Comparison of ENCODE assay signal across 11 cellular contexts in the genomic region with DNA sequence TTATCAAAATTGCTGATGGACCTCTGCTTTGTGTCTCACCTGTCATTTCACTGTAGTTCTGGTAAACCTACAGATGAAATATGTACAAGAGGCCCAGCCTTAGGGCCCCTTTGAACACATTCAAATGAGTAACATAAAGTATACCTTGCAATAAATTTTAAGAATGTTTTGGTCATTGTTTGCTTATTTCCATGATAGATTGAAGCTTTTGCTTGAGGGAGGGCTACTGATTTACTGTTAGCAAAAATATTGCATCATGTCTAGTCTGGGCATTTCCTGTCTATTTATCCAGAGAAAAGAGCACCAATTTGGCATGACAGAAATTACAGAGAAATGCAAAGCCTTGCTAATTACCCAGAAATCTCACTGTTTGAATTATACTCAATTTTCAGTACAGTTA.
"Had no signal": no experiment of that assay in that cellular context is flagged by ENCODE, and none has a peak within 500 bp of the region (broad histone marks: within the 10 kb centered on the region; RNA-seq: fewer than 3 reads in every experiment).

No MANE protein-coding gene starts in this region.

- DNase-seq: dermis blood vessel endothelial cell; effector memory CD4-positive, alpha-beta T cell; esophagus squamous epithelium; hypothalamus; midbrain; naive thymus-derived CD4-positive, alpha-beta T cell; nucleus accumbens; right cardiac atrium; spleen; stimulated activated naive B cell treated with anti-CD40 and anti-IgM and Interleukin-4, amounts not matched to agents 10 μg/mL and 1 μg/mL and 100 μg/mL, for 72 hours; upper lobe of left lung had no signal

- ATAC-seq: naive thymus-derived CD4-positive, alpha-beta T cell; right cardiac atrium; stimulated activated naive B cell treated with anti-CD40 and anti-IgM and Interleukin-4, amounts not matched to agents 10 μg/mL and 1 μg/mL and 100 μg/mL, for 72 hours had no signal
